ENCODE assay signal across 8 cellular contexts in genomic region chr11:13276852-13277718, GRCh38. TPM values are rescaled to one million over a fixed set of nuclear protein-coding genes. Genes with fewer than 3 reads are reported as not detected.
A peak's percentile ranks its signal among the peaks of the same experiment; 100 is the strongest.
DNase-seq lines count a peak whose midpoint lies in the region; ATAC-seq and TF ChIP-seq lines count a peak whose summit lies in the region.

No MANE protein-coding gene starts in this region.

- CTCF ChIA-PET in CD8-positive, alpha-beta T cell (lab: Charles Lee) = interaction anchor here (1.2 kb wide), 1 partner anchor 67 kb away, joined by 4 read pairs; no protein-coding TSS in a partner anchor

- WGBS in mesodermal cell (ENCODE audit: insufficient coverage in 2 of 2), 2 experiments = 0 to 1% methylated on average over 41 to 56 of the region's 65 CpGs

- POLR2A ChIA-PET in CD8-positive, alpha-beta T cell (lab: Charles Lee) = interaction anchor here (1.5 kb wide), 1 partner anchor 57 kb away, joined by 4 read pairs; no protein-coding TSS in a partner anchor

- intact Hi-C loops in CD8-positive, alpha-beta T cell (cut with DNase I, micrococcal nuclease) = loop anchor here (1.0 to 10.0 kb wide), 9 partner anchors 45 to 1435 kb away; partner anchors contain the start of genes BTBD10 (in 2 of the 2), FAR1 (in 2 of the 2) and USP47 (in 2 of the 2)

- peak; percentile 80 for ATAC-seq in CD8-positive, alpha-beta T cell
- ATAC-seq in GM19468 (IDR thresholded peaks at IDR 0.05; ENCODE audit: extremely low read depth, unreplicated experiment) = peak; percentile 96

- H3K4me1 ChIP-seq in CD8-positive, alpha-beta T cell (ENCODE audit: insufficient read depth, low read length) = peaks cover 34% of the 10 kb centered on the region
- peaks cover 20% of the 10 kb centered on the region for H3K4me1 ChIP-seq in mesodermal cell (ENCODE audit: control insufficient read depth, insufficient read depth, low read length, poor library complexity, severe bottlenecking)

- no peaks in the 10 kb centered on the region for H3K36me3 ChIP-seq in CD8-positive, alpha-beta T cell (ENCODE audit: insufficient read depth, low read length)
- H3K36me3 ChIP-seq in mesodermal cell (ENCODE audit: control insufficient read depth, insufficient read depth, low read length) = no peaks in the 10 kb centered on the region

- H3K9me3 ChIP-seq in CD8-positive, alpha-beta T cell (ENCODE audit: low read length) = no peaks in the 10 kb centered on the region
- no peaks in the 10 kb centered on the region for H3K9me3 ChIP-seq in mesodermal cell (ENCODE audit: control insufficient read depth, low read length)

- H3K4me1 Mint-ChIP-seq in CD8-positive, alpha-beta T cell (ENCODE audit: low read depth) = peaks cover 41% of the 10 kb centered on the region
- peaks cover 20% of the 10 kb centered on the region for H3K4me1 Mint-ChIP-seq in endothelial cell (ENCODE audit: unreplicated experiment)

- no peaks in the 10 kb centered on the region for H3K27me3 Mint-ChIP-seq in CD8-positive, alpha-beta T cell (ENCODE audit: low read depth)
- H3K27me3 Mint-ChIP-seq in endothelial cell (ENCODE audit: unreplicated experiment) = peaks cover 27% of the 10 kb centered on the region

- H3K27ac ChIP-seq in CD8-positive, alpha-beta T cell (ENCODE audit: low read depth, low read length) = peak overlapping the region; percentile 56
- H3K27ac ChIP-seq in mesodermal cell (ENCODE audit: low read depth, low read length, severe bottlenecking) = peak overlapping the region; percentile 66

- H3K36me3 Mint-ChIP-seq in CD8-positive, alpha-beta T cell = peaks cover 12% of the 10 kb centered on the region
- peaks cover 6% of the 10 kb centered on the region for H3K36me3 Mint-ChIP-seq in endothelial cell (ENCODE audit: low read depth, unreplicated experiment)

- DNase-seq in CD8-positive, alpha-beta T cell = peak; percentile 95 to 98 (median 96)
- peak; percentile 83 for DNase-seq in HS-27A (ENCODE audit: low read depth)
- peak; percentile 94 to 97 for DNase-seq in NOMO-1 (lab: John Stamatoyannopoulos, UW; ENCODE audit: unreplicated experiment in 2 of 2)
- peak; percentile 94 for DNase-seq in activated CD8-positive, alpha-beta memory T cell treated with anti-CD3 and anti-CD28 coated beads, Interleukin-2, amount 50 U/mL, for 4 hours
- peak; percentile 99 for DNase-seq in endothelial cell (ENCODE audit: low spot score)
- peak; percentile 97 for DNase-seq in stimulated activated CD8-positive, alpha-beta memory T cell treated with anti-CD3 and anti-CD28 coated beads, Interleukin-15, amount 100 ng/mL, for 24 hours (ENCODE audit: low read depth)

- peak overlapping the region; percentile 92 for H3K27ac Mint-ChIP-seq in CD8-positive, alpha-beta T cell
- peak overlapping the region; percentile 32 for H3K27ac Mint-ChIP-seq in endothelial cell (ENCODE audit: unreplicated experiment)

- H3K9me3 Mint-ChIP-seq in CD8-positive, alpha-beta T cell = no peaks in the 10 kb centered on the region
- no peaks in the 10 kb centered on the region for H3K9me3 Mint-ChIP-seq in endothelial cell (ENCODE audit: unreplicated experiment)

- H3K27me3 ChIP-seq in CD8-positive, alpha-beta T cell (ENCODE audit: insufficient read depth, low read length) = no peaks in the 10 kb centered on the region

- TF ChIP-seq CTCF in CD8-positive, alpha-beta T cell (IDR thresholded peaks at IDR 0.05) = no peak
- TF ChIP-seq CTCF in endothelial cell (IDR thresholded peaks at IDR 0.05; ENCODE audit: unreplicated experiment) = no peak

- H3K4me3 Mint-ChIP-seq in CD8-positive, alpha-beta T cell = peak overlapping the region; percentile 96
- peak overlapping the region; percentile 97 for H3K4me3 Mint-ChIP-seq in endothelial cell (ENCODE audit: unreplicated experiment)

- peak overlapping the region; percentile 98 for H3K4me3 ChIP-seq in CD8-positive, alpha-beta T cell (ENCODE audit: low read depth, low read length)
- H3K4me3 ChIP-seq in mesodermal cell (ENCODE audit: extremely low read depth, insufficient read depth, low read length, poor library complexity, severe bottlenecking) = peak overlapping the region; percentile 64

RNA-seq across cellular contexts. Expression of gene BMAL1, which starts 0.5 kb away (rescaled TPM):
- 100 to 1,000 TPM; 109 to 119 TPM for total RNA-seq in CD8-positive, alpha-beta T cell
- 7.7 TPM for total RNA-seq in endothelial cell (ENCODE audit: unreplicated experiment)
- polyA plus RNA-seq in mesodermal cell (2013, experiment 1 of 2) = 9.7 TPM
- 9.6 TPM for polyA plus RNA-seq in mesodermal cell (2013, experiment 2 of 2)

Comparison
In these comparisons a context has a peak if more than half of its experiments do, and no peak if none do; other contexts are left out.
1. Peak in every context shown above with its lines: DNase-seq, ATAC-seq, H3K4me3 ChIP-seq and H3K27ac ChIP-seq.
2. RNA of gene BMAL1, which starts 0.5 kb away (total RNA-seq): 109 to 119 TPM in CD8-positive, alpha-beta T cell; 7.7 TPM in endothelial cell (single experiment); every median in the first group is over 10 times any median in the second.